Comparison of ENCODE assay signal across 31 cellular contexts in the genomic region with DNA sequence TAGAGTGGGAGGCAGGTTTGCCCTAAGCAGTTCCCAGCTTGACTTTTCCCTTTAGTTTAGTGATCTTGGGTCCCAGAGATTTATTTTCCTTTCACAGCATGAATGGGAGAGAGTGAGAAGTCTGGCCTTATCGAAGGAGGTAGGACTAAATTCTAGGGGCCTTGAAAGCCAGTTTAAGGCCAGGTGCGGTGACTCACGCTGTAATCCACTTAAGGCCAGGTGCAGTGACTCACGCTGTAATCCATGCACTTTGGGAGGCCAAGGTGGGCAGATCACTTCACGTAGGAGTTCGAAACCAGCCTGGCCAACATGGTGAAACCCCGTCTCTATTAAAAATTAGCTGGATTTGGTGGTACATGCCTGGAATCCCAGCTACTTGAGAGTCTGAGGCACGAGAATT.
"Had no signal": no experiment of that assay in that cellular context is flagged by ENCODE, and none has a peak within 500 bp of the region (broad histone marks: within the 10 kb centered on the region; RNA-seq: fewer than 3 reads in every experiment).

No MANE protein-coding gene starts in this region.

- H3K4me1 ChIP-seq: Peyer's patch had no signal

- H3K27me3 ChIP-seq: brain microvascular endothelial cell, Peyer's patch had no signal

- DNase-seq: activated B cell treated with CpG ODN at 0.5 μM for 24 hours; activated CD4-positive, alpha-beta memory T cell treated with anti-CD3 and anti-CD28 coated beads for 36 hours; activated CD4-positive, alpha-beta T cell treated with anti-CD3 and anti-CD28 coated beads for 4 hours; activated CD4-positive, alpha-beta T cell treated with anti-CD3 and anti-CD28 coated beads, Interleukin-2, amount 50 U/mL, for 1 hour; activated CD4-positive, CD25-positive, alpha-beta regulatory T cell treated with anti-CD3 and anti-CD28 coated beads, Interleukin-2, amount 50 U/mL, for 72 hours; activated CD8-positive, alpha-beta memory T cell treated with anti-CD3 and anti-CD28 coated beads, Interleukin-2, amount 50 U/mL, for 4 hours; activated naive CD4-positive, alpha-beta T cell treated with anti-CD3 and anti-CD28 coated beads, Interleukin-2, amount 50 U/mL, for 16 hours; activated naive CD8-positive, alpha-beta T cell treated with anti-CD3 and anti-CD28 coated beads for 36 hours; activated T-cell treated with anti-CD3 and anti-CD28 coated beads for 4 hours; activated T-cell treated with anti-CD3 and anti-CD28 coated beads, Interleukin-2, amount 50 U/mL, for 4 hours; amniotic stem cell; aorta; brain microvascular endothelial cell; central memory CD4-positive, alpha-beta T cell; NCI-H1092 treated with DMSO at 0.1 percent for 48 hours; NCI-H1417; NCI-H146; NCI-H187; NCI-H2029 treated with DMSO at 0.1 percent for 48 hours; NCI-H345; NCI-H524 treated with DMSO at 0.1 percent for 48 hours; NCI-H748 treated with DMSO at 0.1 percent for 48 hours; NK-92 treated with Interleukin-12 subunit alpha and Interleukin-12 subunit beta, amount 100 ng/mL, for 24 hours; PC-3; Peyer's patch; RPMI8226; SHP77 treated with DMSO at 0.1 percent for 48 hours; T-cell; T-helper 17 cell; T-helper 9 cell had no signal

- H3K27ac ChIP-seq: brain microvascular endothelial cell, Peyer's patch, VCaP had no signal

- H3K4me3 ChIP-seq: Peyer's patch had no signal

- H3K9me3 ChIP-seq: Peyer's patch had no signal

- H3K36me3 ChIP-seq: brain microvascular endothelial cell, Peyer's patch had no signal
